11 cellular contexts compared by ENCODE assay signal in genomic region chr1:156481527-156481926, GRCh38. TPM values are rescaled to one million over a fixed set of nuclear protein-coding genes. Genes with fewer than 3 reads are reported as not detected.
DNase-seq lines count a peak whose midpoint lies in the region; ATAC-seq and TF ChIP-seq lines count a peak whose summit lies in the region.
"Had no signal": no experiment of that assay in that cellular context is flagged by ENCODE, and none has a peak within 500 bp of the region (broad histone marks: within the 10 kb centered on the region; RNA-seq: fewer than 3 reads in every experiment).

No MANE protein-coding gene starts in this region.

- no peak overlapping the region for H3K9ac ChIP-seq in neural progenitor cell

- peak; percentile 15 to 21 for ATAC-seq in CD4-positive, CD25-positive, alpha-beta regulatory T cell (ENCODE audit: low read depth in 2 of 2)
- ATAC-seq in GM18868 (IDR thresholded peaks at IDR 0.05; ENCODE audit: unreplicated experiment): peak; percentile 59
- no peak for ATAC-seq in HG03520 (IDR thresholded peaks at IDR 0.05; ENCODE audit: unreplicated experiment)

- H3K4me1 ChIP-seq in CD4-positive, CD25-positive, alpha-beta regulatory T cell (ENCODE audit: control insufficient read depth, insufficient read depth, low read length, poor library complexity, severe bottlenecking): peaks cover 53% of the 10 kb centered on the region
- H3K4me1 ChIP-seq in neural progenitor cell: no peaks in the 10 kb centered on the region

- H3K9me3 Mint-ChIP-seq in CD4-positive, CD25-positive, alpha-beta regulatory T cell: peaks cover 0 to 2% (median 0%) of the 10 kb centered on the region in 7 donors
- no peaks in the 10 kb centered on the region for H3K9me3 Mint-ChIP-seq in activated T-helper 1 cell treated with anti-CD3 and anti-CD28 coated beads, Interleukin-12 subunit alpha, Interleukin-12 subunit beta, Interleukin-2, Interleukin-4 antibody, amounts not matched to agents 30 ng/mL and 10 ng/mL and 1 ng/mL, durations not matched to agents 14 hours and 24 hours and 36 hours
- H3K9me3 Mint-ChIP-seq in neural progenitor cell: no peaks in the 10 kb centered on the region

- H3K27me3 ChIP-seq in CD4-positive, CD25-positive, alpha-beta regulatory T cell (ENCODE audit: control insufficient read depth, insufficient read depth, low read length): no peaks in the 10 kb centered on the region
- H3K27me3 ChIP-seq in neural progenitor cell: no peaks in the 10 kb centered on the region
- H3K27me3 ChIP-seq: ascending aorta had no signal

- H3K9me3 ChIP-seq in CD4-positive, CD25-positive, alpha-beta regulatory T cell (ENCODE audit: control insufficient read depth in 2 of 2, low read length in 2 of 2): no peaks in the 10 kb centered on the region
- H3K9me3 ChIP-seq in neural progenitor cell (ENCODE audit: low read depth): no peaks in the 10 kb centered on the region
- H3K9me3 ChIP-seq: ascending aorta had no signal

- H3K36me3 ChIP-seq in CD4-positive, CD25-positive, alpha-beta regulatory T cell (ENCODE audit: control insufficient read depth, insufficient read depth, low read length): peaks cover 71% of the 10 kb centered on the region
- H3K36me3 ChIP-seq in neural progenitor cell: no peaks in the 10 kb centered on the region

- intact Hi-C loops in activated T-helper 1 cell treated with anti-CD3 and anti-CD28 coated beads, Interleukin-12 subunit alpha, Interleukin-12 subunit beta, Interleukin-2, Interleukin-4 antibody, amounts not matched to agents 30 ng/mL and 10 ng/mL and 1 ng/mL, durations not matched to agents 14 hours and 24 hours and 36 hours (cut with micrococcal nuclease): loop anchor here (1.0 to 2.0 kb wide), 3 partner anchors 8 to 119 kb away; partner anchors contain the start of gene GPATCH4

- peaks cover 7% of the 10 kb centered on the region for H4K20me1 ChIP-seq in neural progenitor cell (ENCODE audit: low read depth)

- peak overlapping the region in 3 of 4 donors; percentile 19 to 55 (median 51) for H3K4me3 Mint-ChIP-seq in CD4-positive, CD25-positive, alpha-beta regulatory T cell
- peak overlapping the region; percentile 31 for H3K4me3 Mint-ChIP-seq in activated T-helper 1 cell treated with anti-CD3 and anti-CD28 coated beads, Interleukin-12 subunit alpha, Interleukin-12 subunit beta, Interleukin-2, Interleukin-4 antibody, amounts not matched to agents 30 ng/mL and 10 ng/mL and 1 ng/mL, durations not matched to agents 14 hours and 24 hours and 36 hours
- no peak overlapping the region for H3K4me3 Mint-ChIP-seq in neural progenitor cell

- no peaks in the 10 kb centered on the region for H3K27me3 Mint-ChIP-seq in CD4-positive, CD25-positive, alpha-beta regulatory T cell
- H3K27me3 Mint-ChIP-seq in activated T-helper 1 cell treated with anti-CD3 and anti-CD28 coated beads, Interleukin-12 subunit alpha, Interleukin-12 subunit beta, Interleukin-2, Interleukin-4 antibody, amounts not matched to agents 30 ng/mL and 10 ng/mL and 1 ng/mL, durations not matched to agents 14 hours and 24 hours and 36 hours (ENCODE audit: insufficient read depth): no peaks in the 10 kb centered on the region
- H3K27me3 Mint-ChIP-seq in neural progenitor cell (ENCODE audit: insufficient read depth, low read depth): peaks cover 6% of the 10 kb centered on the region

- peak overlapping the region; percentile 64 for H3K27ac ChIP-seq in CD4-positive, CD25-positive, alpha-beta regulatory T cell (ENCODE audit: insufficient read depth, low read length, poor library complexity, severe bottlenecking)
- no peak overlapping the region for H3K27ac ChIP-seq in neural progenitor cell

- H3K36me3 Mint-ChIP-seq in CD4-positive, CD25-positive, alpha-beta regulatory T cell: peaks cover 37% of the 10 kb centered on the region
- peaks cover 42% of the 10 kb centered on the region for H3K36me3 Mint-ChIP-seq in activated T-helper 1 cell treated with anti-CD3 and anti-CD28 coated beads, Interleukin-12 subunit alpha, Interleukin-12 subunit beta, Interleukin-2, Interleukin-4 antibody, amounts not matched to agents 30 ng/mL and 10 ng/mL and 1 ng/mL, durations not matched to agents 14 hours and 24 hours and 36 hours (ENCODE audit: low read depth)
- H3K36me3 Mint-ChIP-seq in neural progenitor cell: peaks cover 24% of the 10 kb centered on the region

- H3K4me3 ChIP-seq in CD4-positive, CD25-positive, alpha-beta regulatory T cell (ENCODE audit: low read depth, low read length): no peak overlapping the region
- H3K4me3 ChIP-seq in neural progenitor cell: no peak overlapping the region
- H3K4me3 ChIP-seq: ascending aorta had no signal

- H3K27ac Mint-ChIP-seq in CD4-positive, CD25-positive, alpha-beta regulatory T cell: peak overlapping the region in 2 of 3 donors; percentile 86 to 89
- H3K27ac Mint-ChIP-seq in activated T-helper 1 cell treated with anti-CD3 and anti-CD28 coated beads, Interleukin-12 subunit alpha, Interleukin-12 subunit beta, Interleukin-2, Interleukin-4 antibody, amounts not matched to agents 30 ng/mL and 10 ng/mL and 1 ng/mL, durations not matched to agents 14 hours and 24 hours and 36 hours: peak overlapping the region; percentile 54
- H3K27ac Mint-ChIP-seq in neural progenitor cell: peak overlapping the region; percentile 52

- H2AFZ ChIP-seq in neural progenitor cell (replicated peaks): no peak overlapping the region

- peak in 2 of 3 donors; percentile 27 to 34 for DNase-seq in CD4-positive, CD25-positive, alpha-beta regulatory T cell
- no peak for DNase-seq in activated T-helper 1 cell treated with anti-CD3 and anti-CD28 coated beads, Interleukin-12 subunit alpha, Interleukin-12 subunit beta, Interleukin-2, Interleukin-4 antibody, amounts not matched to agents 30 ng/mL and 10 ng/mL and 1 ng/mL, durations not matched to agents 14 hours and 24 hours and 36 hours (ENCODE audit: low spot score)
- DNase-seq in neural progenitor cell (ENCODE audit: low spot score) (no peak), NCI-H187 treated with DMSO at 0.1 percent for 48 hours (lab: John Stamatoyannopoulos, UW) (no peak), NCI-H2196 treated with DMSO at 0.1 percent for 48 hours (lab: John Stamatoyannopoulos, UW; ENCODE audit: unreplicated experiment) (no peak)
- DNase-seq in stimulated activated CD8-positive, alpha-beta memory T cell treated with anti-CD3 and anti-CD28 coated beads, Interleukin-4, amount 100 ng/mL, for 48 hours: no peak
- DNase-seq: kidney glomerular epithelial cell, NCI-H2029 had no signal

- no peaks in the 10 kb centered on the region for H3K79me2 ChIP-seq in neural progenitor cell (ENCODE audit: low read depth)

- H3F3A ChIP-seq in neural progenitor cell (ENCODE audit: low read depth): no peaks in the 10 kb centered on the region

- H3K4me2 ChIP-seq in neural progenitor cell: no peak overlapping the region

- H3K4me1 Mint-ChIP-seq in CD4-positive, CD25-positive, alpha-beta regulatory T cell: peaks cover 8 to 64% (median 44%) of the 10 kb centered on the region in 4 donors
- peaks cover 50% of the 10 kb centered on the region for H3K4me1 Mint-ChIP-seq in activated T-helper 1 cell treated with anti-CD3 and anti-CD28 coated beads, Interleukin-12 subunit alpha, Interleukin-12 subunit beta, Interleukin-2, Interleukin-4 antibody, amounts not matched to agents 30 ng/mL and 10 ng/mL and 1 ng/mL, durations not matched to agents 14 hours and 24 hours and 36 hours (ENCODE audit: low read depth)
- H3K4me1 Mint-ChIP-seq in neural progenitor cell: peaks cover 1% of the 10 kb centered on the region

- TF ChIP-seq CTCF in neural progenitor cell (IDR thresholded peaks at IDR 0.05): no peak

RNA-seq across cellular contexts. Expression of gene MEF2D, which starts 19.0 kb away (rescaled TPM):
- 186 TPM for total RNA-seq in CD4-positive, CD25-positive, alpha-beta regulatory T cell
- polyA plus RNA-seq in CD4-positive, CD25-positive, alpha-beta regulatory T cell: 10 to 100 TPM in 1 of 4 donors, 1 to 10 TPM in 3; 4.6 to 11.5 (median 6.4) TPM
- 36.3 and 37.0 TPM in 2 replicates for total RNA-seq in activated T-helper 1 cell treated with anti-CD3 and anti-CD28 coated beads, Interleukin-12 subunit alpha, Interleukin-12 subunit beta, Interleukin-2, Interleukin-4 antibody, amounts not matched to agents 30 ng/mL and 10 ng/mL and 1 ng/mL, durations not matched to agents 14 hours and 24 hours and 36 hours
- total RNA-seq in neural progenitor cell (ENCODE audit: low replicate concordance): 1.8 and 7.1 TPM in 2 replicates

Comparison
In these comparisons a context has a peak if more than half of its experiments do, and no peak if none do; other contexts are left out.
1. DNase-seq: peak in CD4-positive, CD25-positive, alpha-beta regulatory T cell (2 of 3); none in activated T-helper 1 cell treated with anti-CD3 and anti-CD28 coated beads, Interleukin-12 subunit alpha, Interleukin-12 subunit beta, Interleukin-2, Interleukin-4 antibody, amounts not matched to agents 30 ng/mL and 10 ng/mL and 1 ng/mL, durations not matched to agents 14 hours and 24 hours and 36 hours (single experiment), neural progenitor cell (single experiment), NCI-H187 treated with DMSO at 0.1 percent for 48 hours (single experiment), stimulated activated CD8-positive, alpha-beta memory T cell treated with anti-CD3 and anti-CD28 coated beads, Interleukin-4, amount 100 ng/mL, for 48 hours (single experiment) and NCI-H2196 treated with DMSO at 0.1 percent for 48 hours (single experiment).
2. Peak in every context shown above with its lines, with median percentiles within 50 percentile points of each other: H3K27ac Mint-ChIP-seq.